In genomic region chr1:202553560-202554038, GRCh38 we compare ENCODE assay signal across 1 cellular context.
TF ChIP-seq lines count a peak whose summit lies in the region.

No MANE protein-coding gene starts in this region.

TF ChIP-seq in HEK293, 187 proteins besides CTCF, POLR2A, EP300 and RAD21 (continued from another document and continues in another):
- TF ChIP-seq ZNF518A (tag by site-specific recombination; conservative IDR thresholded peaks at IDR 0.05; ENCODE audit: low read depth) (peak; percentile 62), ZNF157 (tag by site-specific recombination; IDR thresholded peaks at IDR 0.05) (no peak), ZNF174 (tag by site-specific recombination; IDR thresholded peaks at IDR 0.05) (no peak), ZNF521 (tag by site-specific recombination; IDR thresholded peaks at IDR 0.05) (no peak), GLIS1 (tag by site-specific recombination; IDR thresholded peaks at IDR 0.05) (peak; percentile 82), ZBTB7A (tag by site-specific recombination; IDR thresholded peaks at IDR 0.05; ENCODE audit: low read depth) (no peak), ZNF350 (tag by site-specific recombination; IDR thresholded peaks at IDR 0.05) (no peak), ZNF394 (tag by site-specific recombination; IDR thresholded peaks at IDR 0.05; ENCODE audit: borderline replicate concordance) (peak; percentile 78; the same call in 1 of the 2 replicates), ZNF692 (tag by site-specific recombination; IDR thresholded peaks at IDR 0.05) (no peak), ZNF366 (tag by site-specific recombination; conservative IDR thresholded peaks at IDR 0.05) (peak; percentile 32; the same call in 1 of the 2 replicates), ZNF623 (tag by site-specific recombination; IDR thresholded peaks at IDR 0.05) (no peak), ZNF530 (tag by site-specific recombination; IDR thresholded peaks at IDR 0.05; ENCODE audit: low read depth) (no peak), REPIN1 (tag by site-specific recombination; IDR thresholded peaks at IDR 0.05; ENCODE audit: low read depth) (no peak), ZNF654 (tag by site-specific recombination; IDR thresholded peaks at IDR 0.05; ENCODE audit: low read depth) (no peak), KLF16 (tag by site-specific recombination; IDR thresholded peaks at IDR 0.05) (no peak), SP2 (tag by site-specific recombination; IDR thresholded peaks at IDR 0.05) (peak; percentile 47), ZNF473 (tag by site-specific recombination; IDR thresholded peaks at IDR 0.05) (no peak), TSHZ1 (tag by site-specific recombination; IDR thresholded peaks at IDR 0.05; ENCODE audit: borderline replicate concordance) (peak; percentile 77; the same call in 1 of the 2 replicates), IKZF3 (tag by site-specific recombination; IDR thresholded peaks at IDR 0.05) (0 out of 2 replicates have a peak, but pooled peaks have one; percentile 53), WT1 (tag by site-specific recombination; IDR thresholded peaks at IDR 0.05) (peak; percentile 96), ZNF202 (tag by site-specific recombination; IDR thresholded peaks at IDR 0.05; ENCODE audit: borderline replicate concordance) (no peak), ZNF510 (tag by site-specific recombination; IDR thresholded peaks at IDR 0.05; ENCODE audit: insufficient replicate concordance) (no peak), ZNF580 (tag by site-specific recombination; IDR thresholded peaks at IDR 0.05) (0 out of 2 replicates have a peak, but pooled peaks have one; percentile 19), HIC1 (tag by site-specific recombination; IDR thresholded peaks at IDR 0.05) (peak; percentile 32; the same call in 1 of the 2 replicates), ZNF433 (tag by site-specific recombination; IDR thresholded peaks at IDR 0.05; ENCODE audit: low read depth) (no peak), GLIS2 (tag by site-specific recombination; IDR thresholded peaks at IDR 0.05) (no peak), AEBP2 (tag by site-specific recombination; IDR thresholded peaks at IDR 0.05; ENCODE audit: borderline replicate concordance) (no peak), ZNF600 (tag by site-specific recombination; IDR thresholded peaks at IDR 0.05) (peak; percentile 89), PRDM1 (tag by site-specific recombination; IDR thresholded peaks at IDR 0.05) (no peak), ZNF843 (tag by site-specific recombination; IDR thresholded peaks at IDR 0.05) (peak; percentile 67; the same call in 1 of the 2 replicates), ZNF571 (tag by site-specific recombination; IDR thresholded peaks at IDR 0.05) (no peak), ZFP41 (tag by site-specific recombination; IDR thresholded peaks at IDR 0.05; ENCODE audit: borderline replicate concordance) (no peak), ZNF146 (tag by site-specific recombination; IDR thresholded peaks at IDR 0.05) (no peak), ZNF416 (tag by site-specific recombination; IDR thresholded peaks at IDR 0.05) (no peak), ZNF629 (tag by site-specific recombination; IDR thresholded peaks at IDR 0.05) (peak; percentile 95), INSM2 (tag by site-specific recombination; IDR thresholded peaks at IDR 0.05) (no peak), ZFHX2 (tag by site-specific recombination; conservative IDR thresholded peaks at IDR 0.05) (peak; percentile 77), ZNF830 (tag by site-specific recombination; IDR thresholded peaks at IDR 0.05; ENCODE audit: low read depth) (no peak), FEZF1 (tag by site-specific recombination; IDR thresholded peaks at IDR 0.05) (peak; percentile 77), ZNF777 (tag by site-specific recombination; IDR thresholded peaks at IDR 0.05; ENCODE audit: borderline replicate concordance) (no peak), ZNF513 (tag by site-specific recombination; IDR thresholded peaks at IDR 0.05) (no peak), ZNF560 (tag by site-specific recombination; IDR thresholded peaks at IDR 0.05; ENCODE audit: borderline replicate concordance) (no peak), ZNF548 (tag by site-specific recombination; IDR thresholded peaks at IDR 0.05) (no peak), ZNF658 (tag by site-specific recombination; IDR thresholded peaks at IDR 0.05) (no peak), PATZ1 (tag by site-specific recombination; IDR thresholded peaks at IDR 0.05) (no peak), ZXDB (tag by site-specific recombination; IDR thresholded peaks at IDR 0.05) (peak; percentile 57)
